In genomic region chr11:19740586-19740985, GRCh38 we compare ENCODE assay signal across 25 cellular contexts.
"Had no signal": no experiment of that assay in that cellular context is flagged by ENCODE, and none has a peak within 500 bp of the region (broad histone marks: within the 10 kb centered on the region; RNA-seq: fewer than 3 reads in every experiment).

No MANE protein-coding gene starts in this region.

- H3K36me3 Mint-ChIP-seq: activated naive CD8-positive, alpha-beta T cell treated with anti-CD3 and anti-CD28 coated beads for 36 hours; naive thymus-derived CD8-positive, alpha-beta T cell; T-cell had no signal

- H3K27ac Mint-ChIP-seq: activated B cell treated with CpG ODN at 0.5 μM for 24 hours; activated CD4-positive, alpha-beta T cell treated with anti-CD3 and anti-CD28 coated beads for 36 hours; activated naive CD8-positive, alpha-beta T cell treated with anti-CD3 and anti-CD28 coated beads for 36 hours; naive thymus-derived CD8-positive, alpha-beta T cell; progenitor cell of endocrine pancreas; T-cell; T-helper 2 cell treated with Interferon-gamma antibody and Interleukin-4, amounts not matched to agents 5 μg/mL and 100 μg/mL, for 36 hours had no signal

- H3K9me3 Mint-ChIP-seq: activated B cell treated with CpG ODN at 0.5 μM for 24 hours; activated naive CD8-positive, alpha-beta T cell treated with anti-CD3 and anti-CD28 coated beads for 36 hours; activated T-cell treated with anti-CD3 and anti-CD28 coated beads, Interleukin-2, amount 50 U/mL, for 4 hours; naive thymus-derived CD8-positive, alpha-beta T cell; T-cell; T-helper 2 cell treated with Interferon-gamma antibody and Interleukin-4, amounts not matched to agents 5 μg/mL and 100 μg/mL, for 36 hours had no signal

- H3K9me3 ChIP-seq: breast epithelium, heart left ventricle, lower lobe of right lung, tibial artery had no signal

- H3K27me3 ChIP-seq: breast epithelium, heart left ventricle, neural progenitor cell, tibial artery had no signal

- H3K4me1 Mint-ChIP-seq: activated B cell treated with CpG ODN at 0.5 μM for 24 hours; activated CD4-positive, alpha-beta T cell treated with anti-CD3 and anti-CD28 coated beads for 36 hours; activated naive CD8-positive, alpha-beta T cell treated with anti-CD3 and anti-CD28 coated beads for 36 hours; naive thymus-derived CD8-positive, alpha-beta T cell; T-cell had no signal

- H3K4me3 Mint-ChIP-seq: activated B cell treated with CpG ODN at 0.5 μM for 24 hours; activated CD4-positive, alpha-beta T cell treated with anti-CD3 and anti-CD28 coated beads for 36 hours; activated naive CD8-positive, alpha-beta T cell treated with anti-CD3 and anti-CD28 coated beads for 36 hours; activated T-cell treated with anti-CD3 and anti-CD28 coated beads, Interleukin-2, amount 50 U/mL, for 4 hours; naive thymus-derived CD8-positive, alpha-beta T cell; neural progenitor cell; T-cell; T-helper 2 cell treated with Interferon-gamma antibody and Interleukin-4, amounts not matched to agents 5 μg/mL and 100 μg/mL, for 36 hours had no signal

- H3K36me3 ChIP-seq: breast epithelium, heart left ventricle, lower lobe of right lung, neural progenitor cell had no signal

- FAIRE-seq: endometrium, frontal cortex, keratinocyte had no signal

- H3K4me3 ChIP-seq: breast epithelium, heart left ventricle, lower lobe of right lung, neural progenitor cell, tibial artery had no signal

- H3K4me1 ChIP-seq: breast epithelium had no signal

- H3K9ac ChIP-seq: neural progenitor cell had no signal

- H3K27ac ChIP-seq: breast epithelium, lower lobe of right lung, neural progenitor cell had no signal

- DNase-seq: activated B cell treated with CpG ODN at 0.5 μM for 24 hours; activated CD4-positive, alpha-beta T cell treated with anti-CD3 and anti-CD28 coated beads for 36 hours; activated CD4-positive, alpha-beta T cell treated with anti-CD3 and anti-CD28 coated beads, Interleukin-2, amount 50 U/mL, for 48 hours; activated CD8-positive, alpha-beta memory T cell treated with anti-CD3 and anti-CD28 coated beads, Interleukin-2, amount 50 U/mL, for 48 hours; activated naive CD4-positive, alpha-beta T cell treated with Interleukin-2 at 50 U/mL for 16 hours; activated naive CD8-positive, alpha-beta T cell treated with anti-CD3 and anti-CD28 coated beads for 36 hours; activated T-cell treated with anti-CD3 and anti-CD28 coated beads, Interleukin-2, amount 50 U/mL, for 4 hours; cortex of kidney; effector CD4-positive, alpha-beta T cell; erythroblast; left colon; lower lobe of right lung; naive thymus-derived CD8-positive, alpha-beta T cell; stimulated activated CD4-positive, alpha-beta T cell treated with anti-CD3 and anti-CD28 coated beads, Interleukin-4, amount 100 ng/mL, for 24 hours; stimulated activated naive CD4-positive, alpha-beta T cell treated with Interleukin-2 at 50 U/mL for 16 hours; T-cell; tibial artery had no signal

- ATAC-seq: activated CD4-positive, alpha-beta T cell treated with anti-CD3 and anti-CD28 coated beads for 36 hours; activated T-cell treated with anti-CD3 and anti-CD28 coated beads, Interleukin-2, amount 50 U/mL, for 4 hours; left colon; naive thymus-derived CD8-positive, alpha-beta T cell; T-cell had no signal
